Comparison of ENCODE assay signal across 11 cellular contexts in genomic region chr1:222582099-222582774, GRCh38. TPM values are rescaled to one million over a fixed set of nuclear protein-coding genes. Genes with fewer than 3 reads are reported as not detected.
DNase-seq lines count a peak whose midpoint lies in the region; ATAC-seq lines count a peak whose summit lies in the region.
"Had no signal": no experiment of that assay in that cellular context is flagged by ENCODE, and none has a peak within 500 bp of the region (broad histone marks: within the 10 kb centered on the region; RNA-seq: fewer than 3 reads in every experiment).

No MANE protein-coding gene starts in this region.

- H3K27me3 Mint-ChIP-seq in stimulated activated naive CD8-positive, alpha-beta T cell treated with anti-CD3 and anti-CD28 coated beads, Interleukin-15, amount 100 ng/mL, for 72 hours = no peaks in the 10 kb centered on the region
- no peaks in the 10 kb centered on the region for H3K27me3 Mint-ChIP-seq in activated T-helper 17 cell treated with anti-CD3 and anti-CD28 coated beads, Interleukin-2, amount 50 U/mL, for 72 hours

- no peak for DNase-seq in stimulated activated naive CD8-positive, alpha-beta T cell treated with anti-CD3 and anti-CD28 coated beads, Interleukin-15, amount 100 ng/mL, for 72 hours
- DNase-seq in stimulated activated naive CD8-positive, alpha-beta T cell treated with anti-CD3 and anti-CD28 coated beads, Interleukin-15, Interleukin-2, amounts not matched to agents 100 U/mL and 50 U/mL, for 24 hours = no peak
- DNase-seq in anterior cingulate cortex (lab: John Stamatoyannopoulos, UW) = no peak
- no peak for DNase-seq in NCI-H146 treated with DMSO at 0.1 percent for 48 hours (lab: John Stamatoyannopoulos, UW; ENCODE audit: unreplicated experiment)
- DNase-seq: NCI-H1048; stimulated activated CD4-positive, alpha-beta T cell treated with anti-CD3 and anti-CD28 coated beads, Interleukin-1b, Interleukin-23, amount 100 ng/mL, for 48 hours had no signal

- H3K9me3 Mint-ChIP-seq in stimulated activated naive CD8-positive, alpha-beta T cell treated with anti-CD3 and anti-CD28 coated beads, Interleukin-15, amount 100 ng/mL, for 72 hours = no peaks in the 10 kb centered on the region
- H3K9me3 Mint-ChIP-seq in activated T-helper 17 cell treated with anti-CD3 and anti-CD28 coated beads, Interleukin-2, amount 50 U/mL, for 72 hours = no peaks in the 10 kb centered on the region
- H3K9me3 Mint-ChIP-seq: activated T-helper 1 cell treated with anti-CD3 and anti-CD28 coated beads, Interleukin-12 subunit alpha, Interleukin-12 subunit beta, Interleukin-2, Interleukin-4 antibody, amounts not matched to agents 30 ng/mL and 10 ng/mL and 1 ng/mL, durations not matched to agents 14 hours and 24 hours and 36 hours had no signal

- H3K27ac Mint-ChIP-seq in stimulated activated naive CD8-positive, alpha-beta T cell treated with anti-CD3 and anti-CD28 coated beads, Interleukin-15, amount 100 ng/mL, for 72 hours = no peak overlapping the region
- no peak overlapping the region for H3K27ac Mint-ChIP-seq in activated T-helper 17 cell treated with anti-CD3 and anti-CD28 coated beads, Interleukin-2, amount 50 U/mL, for 72 hours
- H3K27ac Mint-ChIP-seq: activated T-helper 1 cell treated with anti-CD3 and anti-CD28 coated beads, Interleukin-12 subunit alpha, Interleukin-12 subunit beta, Interleukin-2, Interleukin-4 antibody, amounts not matched to agents 30 ng/mL and 10 ng/mL and 1 ng/mL, durations not matched to agents 14 hours and 24 hours and 36 hours had no signal

- no peak overlapping the region for H3K4me3 Mint-ChIP-seq in stimulated activated naive CD8-positive, alpha-beta T cell treated with anti-CD3 and anti-CD28 coated beads, Interleukin-15, amount 100 ng/mL, for 72 hours
- no peak overlapping the region for H3K4me3 Mint-ChIP-seq in activated T-helper 17 cell treated with anti-CD3 and anti-CD28 coated beads, Interleukin-2, amount 50 U/mL, for 72 hours
- H3K4me3 Mint-ChIP-seq: activated T-helper 1 cell treated with anti-CD3 and anti-CD28 coated beads, Interleukin-12 subunit alpha, Interleukin-12 subunit beta, Interleukin-2, Interleukin-4 antibody, amounts not matched to agents 30 ng/mL and 10 ng/mL and 1 ng/mL, durations not matched to agents 14 hours and 24 hours and 36 hours had no signal

- ATAC-seq in stimulated activated naive CD8-positive, alpha-beta T cell treated with anti-CD3 and anti-CD28 coated beads, Interleukin-15, amount 100 ng/mL, for 72 hours = peak; percentile 49
- ATAC-seq in stimulated activated naive CD8-positive, alpha-beta T cell treated with anti-CD3 and anti-CD28 coated beads, Interleukin-15, Interleukin-2, amounts not matched to agents 100 U/mL and 50 U/mL, for 24 hours = no peak
- peak; percentile 71 for ATAC-seq in HG03060 (IDR thresholded peaks at IDR 0.05; ENCODE audit: low read depth, unreplicated experiment)
- ATAC-seq in activated T-helper 17 cell treated with anti-CD3 and anti-CD28 coated beads, Interleukin-2, amount 50 U/mL, for 72 hours (replicated peaks) = peak; percentile 65
- no peak for ATAC-seq in HG03135 (IDR thresholded peaks at IDR 0.05; ENCODE audit: unreplicated experiment)
- ATAC-seq in GM19328 (IDR thresholded peaks at IDR 0.05; ENCODE audit: unreplicated experiment) = no peak

- peaks cover 33% of the 10 kb centered on the region for H3K4me1 Mint-ChIP-seq in stimulated activated naive CD8-positive, alpha-beta T cell treated with anti-CD3 and anti-CD28 coated beads, Interleukin-15, amount 100 ng/mL, for 72 hours
- peaks cover 18% of the 10 kb centered on the region for H3K4me1 Mint-ChIP-seq in activated T-helper 17 cell treated with anti-CD3 and anti-CD28 coated beads, Interleukin-2, amount 50 U/mL, for 72 hours

- peaks cover 94% of the 10 kb centered on the region for H3K36me3 Mint-ChIP-seq in activated T-helper 17 cell treated with anti-CD3 and anti-CD28 coated beads, Interleukin-2, amount 50 U/mL, for 72 hours (ENCODE audit: low read depth)

RNA-seq across cellular contexts. Expression of gene TAF1A, which starts 7.5 kb away (rescaled TPM):
- total RNA-seq in activated T-helper 17 cell treated with anti-CD3 and anti-CD28 coated beads, Interleukin-2, amount 50 U/mL, for 72 hours = 10 to 100 TPM; 13.1 to 19.5 TPM

RNA-seq across cellular contexts. Expression of gene HHIPL2, which starts 34.3 kb away (rescaled TPM):
- under 1 TPM; 0.32 to 0.56 TPM for total RNA-seq in activated T-helper 17 cell treated with anti-CD3 and anti-CD28 coated beads, Interleukin-2, amount 50 U/mL, for 72 hours

RNA-seq across cellular contexts. Expression of gene MIA3, which starts 35.7 kb away (rescaled TPM):
- total RNA-seq in activated T-helper 17 cell treated with anti-CD3 and anti-CD28 coated beads, Interleukin-2, amount 50 U/mL, for 72 hours = 10 to 100 TPM; 31.2 to 32.8 TPM

Comparison
In these comparisons a context has a peak if more than half of its experiments do, and no peak if none do; other contexts are left out.
1. ATAC-seq: peak in stimulated activated naive CD8-positive, alpha-beta T cell treated with anti-CD3 and anti-CD28 coated beads, Interleukin-15, amount 100 ng/mL, for 72 hours (single experiment), HG03060 (single experiment) and activated T-helper 17 cell treated with anti-CD3 and anti-CD28 coated beads, Interleukin-2, amount 50 U/mL, for 72 hours (single experiment); none in stimulated activated naive CD8-positive, alpha-beta T cell treated with anti-CD3 and anti-CD28 coated beads, Interleukin-15, Interleukin-2, amounts not matched to agents 100 U/mL and 50 U/mL, for 24 hours (single experiment), HG03135 (single experiment) and GM19328 (single experiment).